Comparison of ENCODE assay signal across 24 cellular contexts in the genomic region with DNA sequence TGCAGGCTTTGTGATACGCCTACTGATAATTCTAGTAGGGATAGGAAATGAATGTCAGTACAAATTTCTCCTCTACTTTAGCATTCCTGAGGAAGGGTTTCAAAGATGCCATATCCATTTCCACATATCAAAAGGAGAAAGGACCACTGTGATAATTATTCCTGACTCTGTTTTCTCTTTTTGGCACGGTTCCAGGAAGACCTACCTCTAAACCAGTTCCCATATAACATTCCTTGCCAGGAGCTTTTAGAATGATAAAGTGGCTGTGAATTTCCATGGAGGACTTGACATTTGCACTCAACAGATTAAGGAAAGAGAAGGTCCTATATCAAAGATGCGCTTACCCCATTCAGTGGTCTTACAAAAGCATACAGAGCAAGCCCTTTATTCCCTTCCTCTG.
"Had no signal": no experiment of that assay in that cellular context is flagged by ENCODE, and none has a peak within 500 bp of the region (broad histone marks: within the 10 kb centered on the region; RNA-seq: fewer than 3 reads in every experiment).

No MANE protein-coding gene starts in this region.

- H3K36me3 Mint-ChIP-seq: immature natural killer cell; memory B cell; naive thymus-derived CD4-positive, alpha-beta T cell; stimulated activated memory B cell treated with anti-CD40 and anti-IgM and Interleukin-4, amounts not matched to agents 10 μg/mL and 1 μg/mL and 100 μg/mL, for 72 hours had no signal

- H3K36me3 ChIP-seq: ovary, sigmoid colon, tibial artery had no signal

- H3K9me3 Mint-ChIP-seq: effector memory CD8-positive, alpha-beta T cell; immature natural killer cell; memory B cell; naive thymus-derived CD4-positive, alpha-beta T cell; nephron progenitor cell; type B pancreatic cell had no signal

- H3K4me3 ChIP-seq: lung, ovary, psoas muscle, sigmoid colon, testis, tibial artery had no signal

- FAIRE-seq: endometrium, frontal cortex, keratinocyte had no signal

- H3K27ac ChIP-seq: ovary, psoas muscle, sigmoid colon, testis, tibial artery had no signal

- H3K9me3 ChIP-seq: ovary, psoas muscle, sigmoid colon, testis, tibial artery had no signal

- H3K27me3 Mint-ChIP-seq: type B pancreatic cell had no signal

- ATAC-seq: effector memory CD8-positive, alpha-beta T cell; naive thymus-derived CD4-positive, alpha-beta T cell; psoas muscle; right cardiac atrium; stimulated activated memory B cell treated with anti-CD40 and anti-IgM and Interleukin-4, amounts not matched to agents 10 μg/mL and 1 μg/mL and 100 μg/mL, for 72 hours; stimulated activated naive CD8-positive, alpha-beta T cell treated with anti-CD3 and anti-CD28 coated beads, Interleukin-15, Interleukin-2, amounts not matched to agents 100 U/mL and 50 U/mL, for 24 hours had no signal

- DNase-seq: cortex of kidney; effector memory CD8-positive, alpha-beta T cell; immature natural killer cell; midbrain; naive thymus-derived CD4-positive, alpha-beta T cell; nephron progenitor cell; occipital lobe; ovary; posterior cingulate gyrus; psoas muscle; right cardiac atrium; sigmoid colon; stimulated activated CD4-positive, alpha-beta T cell treated with anti-CD3 and anti-CD28 coated beads, Interleukin-4, amount 100 ng/mL, for 4 hours; stimulated activated naive CD8-positive, alpha-beta T cell treated with anti-CD3 and anti-CD28 coated beads, Interleukin-15, Interleukin-2, amounts not matched to agents 100 U/mL and 50 U/mL, for 24 hours; substantia nigra; testis; tibial artery had no signal

- H3K4me3 Mint-ChIP-seq: effector memory CD8-positive, alpha-beta T cell; memory B cell; naive thymus-derived CD4-positive, alpha-beta T cell; nephron progenitor cell; stimulated activated memory B cell treated with anti-CD40 and anti-IgM and Interleukin-4, amounts not matched to agents 10 μg/mL and 1 μg/mL and 100 μg/mL, for 72 hours; type B pancreatic cell had no signal

- H3K4me1 ChIP-seq: psoas muscle, testis had no signal

- H3K4me1 Mint-ChIP-seq: stimulated activated memory B cell treated with anti-CD40 and anti-IgM and Interleukin-4, amounts not matched to agents 10 μg/mL and 1 μg/mL and 100 μg/mL, for 72 hours had no signal

- H3K27ac Mint-ChIP-seq: effector memory CD8-positive, alpha-beta T cell; immature natural killer cell; memory B cell; naive thymus-derived CD4-positive, alpha-beta T cell; stimulated activated memory B cell treated with anti-CD40 and anti-IgM and Interleukin-4, amounts not matched to agents 10 μg/mL and 1 μg/mL and 100 μg/mL, for 72 hours had no signal
